Comparison of ENCODE assay signal across 24 cellular contexts in the genomic region with DNA sequence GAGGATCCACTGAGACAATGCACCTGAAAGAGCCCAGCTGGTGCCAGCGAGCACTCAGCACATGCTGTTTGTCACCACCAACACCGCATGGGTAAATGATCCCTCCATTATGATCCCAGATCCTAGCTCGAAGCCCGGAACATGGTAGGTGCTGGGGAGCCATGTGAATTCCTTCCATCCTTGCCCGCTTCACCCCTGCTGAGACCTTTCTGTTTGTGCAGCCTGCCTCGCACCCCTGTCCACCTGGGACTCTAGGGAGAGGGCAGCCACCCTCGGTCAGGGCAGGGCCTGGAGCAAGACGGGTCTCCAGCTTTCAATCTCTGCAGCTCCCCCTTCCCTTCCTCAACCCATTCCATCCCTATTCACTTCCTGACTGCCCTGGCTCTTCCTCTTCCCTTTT.
"Had no signal": no experiment of that assay in that cellular context is flagged by ENCODE, and none has a peak within 500 bp of the region (broad histone marks: within the 10 kb centered on the region; RNA-seq: fewer than 3 reads in every experiment).

No MANE protein-coding gene starts in this region.

- H3K4me3 Mint-ChIP-seq: memory B cell; naive thymus-derived CD4-positive, alpha-beta T cell; nephron progenitor cell; stimulated activated naive CD8-positive, alpha-beta T cell treated with anti-CD3 and anti-CD28 coated beads, Interleukin-15, amount 100 ng/mL, for 72 hours had no signal

- H3K27ac Mint-ChIP-seq: memory B cell; naive thymus-derived CD4-positive, alpha-beta T cell; nephron progenitor cell; progenitor cell of endocrine pancreas; stimulated activated naive CD8-positive, alpha-beta T cell treated with anti-CD3 and anti-CD28 coated beads, Interleukin-15, amount 100 ng/mL, for 72 hours had no signal

- H3K27me3 ChIP-seq: right atrium auricular region, vagina had no signal

- H3K36me3 ChIP-seq: right atrium auricular region, suprapubic skin, transverse colon, vagina had no signal

- DNase-seq: cortex of kidney; effector CD4-positive, alpha-beta T cell; head of caudate nucleus; kidney; midbrain; naive thymus-derived CD4-positive, alpha-beta T cell; nephron progenitor cell; stimulated activated CD4-positive, alpha-beta T cell treated with anti-CD3 and anti-CD28 coated beads, Interleukin-12 subunit alpha, Interleukin-12 subunit beta, amount 100 ng/mL, for 4 hours; stimulated activated CD4-positive, alpha-beta T cell treated with anti-CD3 and anti-CD28 coated beads, Interleukin-1b, Interleukin-23, amount 100 ng/mL, for 48 hours; stimulated activated CD4-positive, alpha-beta T cell treated with anti-CD3 and anti-CD28 coated beads, Interleukin-4, amount 100 ng/mL, for 1 hour; stimulated activated CD8-positive, alpha-beta memory T cell treated with anti-CD3 and anti-CD28 coated beads, Interleukin-4, amount 100 ng/mL, for 48 hours; stimulated activated naive CD4-positive, alpha-beta T cell; stimulated activated naive CD8-positive, alpha-beta T cell treated with anti-CD3 and anti-CD28 coated beads, Interleukin-15, amount 100 ng/mL, for 72 hours; transverse colon had no signal

- H3K36me3 Mint-ChIP-seq: memory B cell; naive thymus-derived CD4-positive, alpha-beta T cell had no signal

- H2AFZ ChIP-seq: parathyroid adenoma had no signal

- H3K4me1 Mint-ChIP-seq: memory B cell; naive thymus-derived CD4-positive, alpha-beta T cell; stimulated activated naive CD8-positive, alpha-beta T cell treated with anti-CD3 and anti-CD28 coated beads, Interleukin-15, amount 100 ng/mL, for 72 hours had no signal

- H3K4me2 ChIP-seq: smooth muscle cell had no signal

- H3K9me3 ChIP-seq: right atrium auricular region, suprapubic skin, transverse colon, vagina had no signal

- ATAC-seq: left lobe of liver; naive thymus-derived CD4-positive, alpha-beta T cell; sciatic nerve; stimulated activated naive CD8-positive, alpha-beta T cell treated with anti-CD3 and anti-CD28 coated beads, Interleukin-15, amount 100 ng/mL, for 72 hours had no signal

- H3K79me2 ChIP-seq: parathyroid adenoma had no signal

- H3K9me3 Mint-ChIP-seq: nephron progenitor cell; stimulated activated naive CD8-positive, alpha-beta T cell treated with anti-CD3 and anti-CD28 coated beads, Interleukin-15, amount 100 ng/mL, for 72 hours had no signal

- H3K4me3 ChIP-seq: lung, right atrium auricular region, smooth muscle cell, suprapubic skin, transverse colon, vagina had no signal

- H3K27ac ChIP-seq: parathyroid adenoma, right atrium auricular region, suprapubic skin, transverse colon, vagina had no signal

- H3K9ac ChIP-seq: parathyroid adenoma had no signal

- H3K4me1 ChIP-seq: parathyroid adenoma, right atrium auricular region, suprapubic skin, transverse colon, vagina had no signal
